Comparison of ENCODE assay signal across 1 cellular context in the genomic region with DNA sequence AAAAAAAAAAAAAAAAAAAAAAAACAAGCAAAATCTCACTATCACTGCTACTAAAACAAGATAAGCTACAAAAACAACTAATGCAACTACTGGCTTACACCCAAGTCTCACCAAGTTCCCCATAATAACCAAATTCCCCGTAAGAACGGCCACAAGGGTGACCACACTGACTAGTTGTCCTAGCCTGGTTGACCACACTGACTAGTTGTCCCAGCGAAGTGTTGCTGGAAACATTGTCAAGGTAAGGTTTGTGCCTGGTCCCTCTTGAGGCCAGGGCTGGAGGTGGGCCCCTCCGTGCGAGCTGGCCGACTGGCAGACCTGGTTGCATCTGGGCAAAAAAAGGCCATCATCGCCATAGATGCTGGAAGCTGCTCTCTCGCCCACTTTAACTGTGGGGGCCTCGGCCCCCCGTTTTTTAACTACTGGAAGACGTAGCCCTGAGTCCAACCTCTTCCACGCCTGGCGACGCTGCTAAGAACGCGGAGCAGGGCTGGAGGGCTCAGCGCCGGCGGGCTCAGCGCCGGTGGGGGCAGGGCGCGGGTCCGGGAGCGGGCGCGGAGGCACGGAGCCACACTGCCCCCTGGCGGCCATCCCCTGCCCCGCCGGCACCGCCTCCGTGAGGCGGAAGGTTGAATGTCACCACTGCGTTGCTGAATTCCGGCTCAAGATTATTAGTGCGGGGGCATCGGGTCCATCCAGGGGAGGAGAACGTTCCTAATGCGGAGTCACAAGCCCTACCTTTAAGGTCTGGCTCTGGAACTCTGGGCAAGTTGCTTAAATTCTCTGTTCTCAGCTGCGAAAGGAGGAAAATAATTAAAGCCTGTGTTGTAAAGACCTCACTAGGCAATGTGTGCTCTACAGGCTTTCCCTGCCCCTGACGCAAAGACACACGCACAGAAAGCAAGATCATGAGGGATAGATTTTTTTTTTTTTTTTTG.
A peak's percentile ranks its signal among the peaks of the same experiment; 100 is the strongest.
TF ChIP-seq lines count a peak whose summit lies in the region.

No MANE protein-coding gene starts in this region.

TF ChIP-seq in HepG2, 621 proteins besides CTCF, POLR2A, EP300 and RAD21 (continued from another document and continues in another):
- TF ChIP-seq, protein P1, sequence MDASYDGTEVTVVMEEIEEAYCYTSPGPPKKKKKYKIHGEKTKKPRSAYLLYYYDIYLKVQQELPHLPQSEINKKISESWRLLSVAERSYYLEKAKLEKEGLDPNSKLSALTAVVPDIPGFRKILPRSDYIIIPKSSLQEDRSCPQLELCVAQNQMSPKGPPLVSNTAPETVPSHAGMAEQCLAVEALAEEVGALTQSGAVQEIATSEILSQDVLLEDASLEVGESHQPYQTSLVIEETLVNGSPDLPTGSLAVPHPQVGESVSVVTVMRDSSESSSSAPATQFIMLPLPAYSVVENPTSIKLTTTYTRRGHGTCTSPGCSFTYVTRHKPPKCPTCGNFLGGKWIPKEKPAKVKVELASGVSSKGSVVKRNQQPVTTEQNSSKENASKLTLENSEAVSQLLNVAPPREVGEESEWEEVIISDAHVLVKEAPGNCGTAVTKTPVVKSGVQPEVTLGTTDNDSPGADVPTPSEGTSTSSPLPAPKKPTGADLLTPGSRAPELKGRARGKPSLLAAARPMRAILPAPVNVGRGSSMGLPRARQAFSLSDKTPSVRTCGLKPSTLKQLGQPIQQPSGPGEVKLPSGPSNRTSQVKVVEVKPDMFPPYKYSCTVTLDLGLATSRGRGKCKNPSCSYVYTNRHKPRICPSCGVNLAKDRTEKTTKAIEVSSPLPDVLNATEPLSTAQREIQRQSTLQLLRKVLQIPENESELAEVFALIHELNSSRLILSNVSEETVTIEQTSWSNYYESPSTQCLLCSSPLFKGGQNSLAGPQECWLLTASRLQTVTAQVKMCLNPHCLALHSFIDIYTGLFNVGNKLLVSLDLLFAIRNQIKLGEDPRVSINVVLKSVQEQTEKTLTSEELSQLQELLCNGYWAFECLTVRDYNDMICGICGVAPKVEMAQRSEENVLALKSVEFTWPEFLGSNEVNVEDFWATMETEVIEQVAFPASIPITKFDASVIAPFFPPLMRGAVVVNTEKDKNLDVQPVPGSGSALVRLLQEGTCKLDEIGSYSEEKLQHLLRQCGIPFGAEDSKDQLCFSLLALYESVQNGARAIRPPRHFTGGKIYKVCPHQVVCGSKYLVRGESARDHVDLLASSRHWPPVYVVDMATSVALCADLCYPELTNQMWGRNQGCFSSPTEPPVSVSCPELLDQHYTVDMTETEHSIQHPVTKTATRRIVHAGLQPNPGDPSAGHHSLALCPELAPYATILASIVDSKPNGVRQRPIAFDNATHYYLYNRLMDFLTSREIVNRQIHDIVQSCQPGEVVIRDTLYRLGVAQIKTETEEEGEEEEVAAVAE (CRISPR knock-in tag; IDR thresholded peaks at IDR 0.05; ENCODE audit: borderline replicate concordance), result no peak
- no peak for TF ChIP-seq FOXA3 (CRISPR knock-in tag; IDR thresholded peaks at IDR 0.05)
- TF ChIP-seq, protein P2, sequence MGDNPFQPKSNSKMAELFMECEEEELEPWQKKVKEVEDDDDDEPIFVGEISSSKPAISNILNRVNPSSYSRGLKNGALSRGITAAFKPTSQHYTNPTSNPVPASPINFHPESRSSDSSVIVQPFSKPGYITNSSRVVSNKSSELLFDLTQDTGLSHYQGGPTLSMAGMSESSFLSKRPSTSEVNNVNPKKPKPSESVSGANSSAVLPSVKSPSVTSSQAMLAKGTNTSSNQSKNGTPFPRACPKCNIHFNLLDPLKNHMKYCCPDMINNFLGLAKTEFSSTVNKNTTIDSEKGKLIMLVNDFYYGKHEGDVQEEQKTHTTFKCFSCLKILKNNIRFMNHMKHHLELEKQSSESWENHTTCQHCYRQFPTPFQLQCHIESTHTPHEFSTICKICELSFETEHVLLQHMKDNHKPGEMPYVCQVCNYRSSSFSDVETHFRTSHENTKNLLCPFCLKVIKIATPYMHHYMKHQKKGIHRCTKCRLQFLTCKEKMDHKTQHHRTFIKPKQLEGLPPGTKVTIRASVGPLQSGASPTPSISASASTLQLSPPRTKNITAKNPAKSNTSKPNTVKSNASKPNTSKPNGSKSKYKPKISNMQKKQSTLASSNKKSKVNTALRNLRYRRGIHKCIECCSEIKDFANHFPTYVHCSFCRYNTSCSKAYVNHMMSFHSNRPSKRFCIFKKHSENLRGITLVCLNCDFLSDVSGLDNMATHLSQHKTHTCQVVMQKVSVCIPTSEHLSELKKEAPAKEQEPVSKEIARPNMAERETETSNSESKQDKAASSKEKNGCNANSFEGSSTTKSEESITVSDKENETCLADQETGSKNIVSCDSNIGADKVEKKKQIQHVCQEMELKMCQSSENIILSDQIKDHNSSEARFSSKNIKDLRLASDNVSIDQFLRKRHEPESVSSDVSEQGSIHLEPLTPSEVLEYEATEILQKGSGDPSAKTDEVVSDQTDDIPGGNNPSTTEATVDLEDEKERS (CRISPR knock-in tag; IDR thresholded peaks at IDR 0.05), result no peak
- TF ChIP-seq, protein P3, sequence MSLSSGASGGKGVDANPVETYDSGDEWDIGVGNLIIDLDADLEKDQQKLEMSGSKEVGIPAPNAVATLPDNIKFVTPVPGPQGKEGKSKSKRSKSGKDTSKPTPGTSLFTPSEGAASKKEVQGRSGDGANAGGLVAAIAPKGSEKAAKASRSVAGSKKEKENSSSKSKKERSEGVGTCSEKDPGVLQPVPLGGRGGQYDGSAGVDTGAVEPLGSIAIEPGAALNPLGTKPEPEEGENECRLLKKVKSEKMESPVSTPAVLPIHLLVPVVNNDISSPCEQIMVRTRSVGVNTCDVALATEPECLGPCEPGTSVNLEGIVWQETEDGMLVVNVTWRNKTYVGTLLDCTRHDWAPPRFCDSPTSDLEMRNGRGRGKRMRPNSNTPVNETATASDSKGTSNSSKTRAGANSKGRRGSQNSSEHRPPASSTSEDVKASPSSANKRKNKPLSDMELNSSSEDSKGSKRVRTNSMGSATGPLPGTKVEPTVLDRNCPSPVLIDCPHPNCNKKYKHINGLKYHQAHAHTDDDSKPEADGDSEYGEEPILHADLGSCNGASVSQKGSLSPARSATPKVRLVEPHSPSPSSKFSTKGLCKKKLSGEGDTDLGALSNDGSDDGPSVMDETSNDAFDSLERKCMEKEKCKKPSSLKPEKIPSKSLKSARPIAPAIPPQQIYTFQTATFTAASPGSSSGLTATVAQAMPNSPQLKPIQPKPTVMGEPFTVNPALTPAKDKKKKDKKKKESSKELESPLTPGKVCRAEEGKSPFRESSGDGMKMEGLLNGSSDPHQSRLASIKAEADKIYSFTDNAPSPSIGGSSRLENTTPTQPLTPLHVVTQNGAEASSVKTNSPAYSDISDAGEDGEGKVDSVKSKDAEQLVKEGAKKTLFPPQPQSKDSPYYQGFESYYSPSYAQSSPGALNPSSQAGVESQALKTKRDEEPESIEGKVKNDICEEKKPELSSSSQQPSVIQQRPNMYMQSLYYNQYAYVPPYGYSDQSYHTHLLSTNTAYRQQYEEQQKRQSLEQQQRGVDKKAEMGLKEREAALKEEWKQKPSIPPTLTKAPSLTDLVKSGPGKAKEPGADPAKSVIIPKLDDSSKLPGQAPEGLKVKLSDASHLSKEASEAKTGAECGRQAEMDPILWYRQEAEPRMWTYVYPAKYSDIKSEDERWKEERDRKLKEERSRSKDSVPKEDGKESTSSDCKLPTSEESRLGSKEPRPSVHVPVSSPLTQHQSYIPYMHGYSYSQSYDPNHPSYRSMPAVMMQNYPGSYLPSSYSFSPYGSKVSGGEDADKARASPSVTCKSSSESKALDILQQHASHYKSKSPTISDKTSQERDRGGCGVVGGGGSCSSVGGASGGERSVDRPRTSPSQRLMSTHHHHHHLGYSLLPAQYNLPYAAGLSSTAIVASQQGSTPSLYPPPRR (CRISPR knock-in tag; IDR thresholded peaks at IDR 0.05; ENCODE audit: borderline replicate concordance), result no peak
- TF ChIP-seq NCOA1 (CRISPR knock-in tag; IDR thresholded peaks at IDR 0.05), result no peak
- TF ChIP-seq GABPB1 (CRISPR knock-in tag; IDR thresholded peaks at IDR 0.05), result peak; percentile 67; the same call in 1 of the 2 replicates
- TF ChIP-seq SATB2 (CRISPR knock-in tag; IDR thresholded peaks at IDR 0.05), result no peak
- TF ChIP-seq, protein P4, sequence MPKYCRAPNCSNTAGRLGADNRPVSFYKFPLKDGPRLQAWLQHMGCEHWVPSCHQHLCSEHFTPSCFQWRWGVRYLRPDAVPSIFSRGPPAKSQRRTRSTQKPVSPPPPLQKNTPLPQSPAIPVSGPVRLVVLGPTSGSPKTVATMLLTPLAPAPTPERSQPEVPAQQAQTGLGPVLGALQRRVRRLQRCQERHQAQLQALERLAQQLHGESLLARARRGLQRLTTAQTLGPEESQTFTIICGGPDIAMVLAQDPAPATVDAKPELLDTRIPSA (CRISPR knock-in tag; IDR thresholded peaks at IDR 0.05; ENCODE audit: borderline replicate concordance), result no peak
- TF ChIP-seq, protein P5, sequence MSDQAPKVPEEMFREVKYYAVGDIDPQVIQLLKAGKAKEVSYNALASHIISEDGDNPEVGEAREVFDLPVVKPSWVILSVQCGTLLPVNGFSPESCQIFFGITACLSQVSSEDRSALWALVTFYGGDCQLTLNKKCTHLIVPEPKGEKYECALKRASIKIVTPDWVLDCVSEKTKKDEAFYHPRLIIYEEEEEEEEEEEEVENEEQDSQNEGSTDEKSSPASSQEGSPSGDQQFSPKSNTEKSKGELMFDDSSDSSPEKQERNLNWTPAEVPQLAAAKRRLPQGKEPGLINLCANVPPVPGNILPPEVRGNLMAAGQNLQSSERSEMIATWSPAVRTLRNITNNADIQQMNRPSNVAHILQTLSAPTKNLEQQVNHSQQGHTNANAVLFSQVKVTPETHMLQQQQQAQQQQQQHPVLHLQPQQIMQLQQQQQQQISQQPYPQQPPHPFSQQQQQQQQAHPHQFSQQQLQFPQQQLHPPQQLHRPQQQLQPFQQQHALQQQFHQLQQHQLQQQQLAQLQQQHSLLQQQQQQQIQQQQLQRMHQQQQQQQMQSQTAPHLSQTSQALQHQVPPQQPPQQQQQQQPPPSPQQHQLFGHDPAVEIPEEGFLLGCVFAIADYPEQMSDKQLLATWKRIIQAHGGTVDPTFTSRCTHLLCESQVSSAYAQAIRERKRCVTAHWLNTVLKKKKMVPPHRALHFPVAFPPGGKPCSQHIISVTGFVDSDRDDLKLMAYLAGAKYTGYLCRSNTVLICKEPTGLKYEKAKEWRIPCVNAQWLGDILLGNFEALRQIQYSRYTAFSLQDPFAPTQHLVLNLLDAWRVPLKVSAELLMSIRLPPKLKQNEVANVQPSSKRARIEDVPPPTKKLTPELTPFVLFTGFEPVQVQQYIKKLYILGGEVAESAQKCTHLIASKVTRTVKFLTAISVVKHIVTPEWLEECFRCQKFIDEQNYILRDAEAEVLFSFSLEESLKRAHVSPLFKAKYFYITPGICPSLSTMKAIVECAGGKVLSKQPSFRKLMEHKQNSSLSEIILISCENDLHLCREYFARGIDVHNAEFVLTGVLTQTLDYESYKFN (CRISPR knock-in tag; conservative IDR thresholded peaks at IDR 0.05), result peak; percentile 35; the same call in 1 of the 2 replicates
- TF ChIP-seq ELF4 (CRISPR knock-in tag; IDR thresholded peaks at IDR 0.05; ENCODE audit: borderline replicate concordance), result no peak
- TF ChIP-seq U2AF1 (optimal IDR thresholded peaks at IDR 0.05; ENCODE audit: low read depth, low read length), result no peak
- no peak for TF ChIP-seq ZSCAN9 (CRISPR knock-in tag; IDR thresholded peaks at IDR 0.05; ENCODE audit: borderline replicate concordance)
- 0 out of 2 replicates have a peak, but pooled peaks have one; percentile 27 for TF ChIP-seq ATF7-NPFF (CRISPR knock-in tag; IDR thresholded peaks at IDR 0.05; ENCODE audit: low read depth)
- no peak for TF ChIP-seq FOXK1 (CRISPR knock-in tag; IDR thresholded peaks at IDR 0.05; ENCODE audit: borderline replicate concordance, low read depth)
- TF ChIP-seq, protein P6, sequence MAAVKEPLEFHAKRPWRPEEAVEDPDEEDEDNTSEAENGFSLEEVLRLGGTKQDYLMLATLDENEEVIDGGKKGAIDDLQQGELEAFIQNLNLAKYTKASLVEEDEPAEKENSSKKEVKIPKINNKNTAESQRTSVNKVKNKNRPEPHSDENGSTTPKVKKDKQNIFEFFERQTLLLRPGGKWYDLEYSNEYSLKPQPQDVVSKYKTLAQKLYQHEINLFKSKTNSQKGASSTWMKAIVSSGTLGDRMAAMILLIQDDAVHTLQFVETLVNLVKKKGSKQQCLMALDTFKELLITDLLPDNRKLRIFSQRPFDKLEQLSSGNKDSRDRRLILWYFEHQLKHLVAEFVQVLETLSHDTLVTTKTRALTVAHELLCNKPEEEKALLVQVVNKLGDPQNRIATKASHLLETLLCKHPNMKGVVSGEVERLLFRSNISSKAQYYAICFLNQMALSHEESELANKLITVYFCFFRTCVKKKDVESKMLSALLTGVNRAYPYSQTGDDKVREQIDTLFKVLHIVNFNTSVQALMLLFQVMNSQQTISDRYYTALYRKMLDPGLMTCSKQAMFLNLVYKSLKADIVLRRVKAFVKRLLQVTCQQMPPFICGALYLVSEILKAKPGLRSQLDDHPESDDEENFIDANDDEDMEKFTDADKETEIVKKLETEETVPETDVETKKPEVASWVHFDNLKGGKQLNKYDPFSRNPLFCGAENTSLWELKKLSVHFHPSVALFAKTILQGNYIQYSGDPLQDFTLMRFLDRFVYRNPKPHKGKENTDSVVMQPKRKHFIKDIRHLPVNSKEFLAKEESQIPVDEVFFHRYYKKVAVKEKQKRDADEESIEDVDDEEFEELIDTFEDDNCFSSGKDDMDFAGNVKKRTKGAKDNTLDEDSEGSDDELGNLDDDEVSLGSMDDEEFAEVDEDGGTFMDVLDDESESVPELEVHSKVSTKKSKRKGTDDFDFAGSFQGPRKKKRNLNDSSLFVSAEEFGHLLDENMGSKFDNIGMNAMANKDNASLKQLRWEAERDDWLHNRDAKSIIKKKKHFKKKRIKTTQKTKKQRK (IDR thresholded peaks at IDR 0.05; ENCODE audit: low read length), result no peak
- no peak for TF ChIP-seq XBP1 (CRISPR knock-in tag; IDR thresholded peaks at IDR 0.05)
- TF ChIP-seq, protein P7, sequence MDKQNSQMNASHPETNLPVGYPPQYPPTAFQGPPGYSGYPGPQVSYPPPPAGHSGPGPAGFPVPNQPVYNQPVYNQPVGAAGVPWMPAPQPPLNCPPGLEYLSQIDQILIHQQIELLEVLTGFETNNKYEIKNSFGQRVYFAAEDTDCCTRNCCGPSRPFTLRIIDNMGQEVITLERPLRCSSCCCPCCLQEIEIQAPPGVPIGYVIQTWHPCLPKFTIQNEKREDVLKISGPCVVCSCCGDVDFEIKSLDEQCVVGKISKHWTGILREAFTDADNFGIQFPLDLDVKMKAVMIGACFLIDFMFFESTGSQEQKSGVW (CRISPR knock-in tag; IDR thresholded peaks at IDR 0.05; ENCODE audit: borderline replicate concordance), result no peak
- peak; percentile 51 for TF ChIP-seq KDM2A (CRISPR knock-in tag; IDR thresholded peaks at IDR 0.05; ENCODE audit: borderline replicate concordance, low read depth)
- TF ChIP-seq MAZ (IDR thresholded peaks at IDR 0.05; ENCODE audit: borderline replicate concordance, low read depth, low read length), result 0 out of 2 replicates have a peak, but pooled peaks have one; percentile 46
- TF ChIP-seq MAZ (CRISPR knock-in tag; IDR thresholded peaks at IDR 0.05; ENCODE audit: low read depth), result peak; percentile 44; the same call in 1 of the 2 replicates
- peak; percentile 87; the same call in 1 of the 2 replicates for TF ChIP-seq SMAD1 (CRISPR knock-in tag; IDR thresholded peaks at IDR 0.05; ENCODE audit: borderline replicate concordance, low read depth)
- no peak for TF ChIP-seq BCL6 (CRISPR knock-in tag; IDR thresholded peaks at IDR 0.05)
- no peak for TF ChIP-seq FOXA1 (IDR thresholded peaks at IDR 0.05)
- TF ChIP-seq FOXA1 (CRISPR knock-in tag; IDR thresholded peaks at IDR 0.05), result no peak
- TF ChIP-seq NFYB (CRISPR knock-in tag; IDR thresholded peaks at IDR 0.05), result no peak
- TF ChIP-seq HDAC2 (CRISPR knock-in tag; IDR thresholded peaks at IDR 0.05), result no peak
